Comparison of ENCODE assay signal across 8 cellular contexts in the genomic region with DNA sequence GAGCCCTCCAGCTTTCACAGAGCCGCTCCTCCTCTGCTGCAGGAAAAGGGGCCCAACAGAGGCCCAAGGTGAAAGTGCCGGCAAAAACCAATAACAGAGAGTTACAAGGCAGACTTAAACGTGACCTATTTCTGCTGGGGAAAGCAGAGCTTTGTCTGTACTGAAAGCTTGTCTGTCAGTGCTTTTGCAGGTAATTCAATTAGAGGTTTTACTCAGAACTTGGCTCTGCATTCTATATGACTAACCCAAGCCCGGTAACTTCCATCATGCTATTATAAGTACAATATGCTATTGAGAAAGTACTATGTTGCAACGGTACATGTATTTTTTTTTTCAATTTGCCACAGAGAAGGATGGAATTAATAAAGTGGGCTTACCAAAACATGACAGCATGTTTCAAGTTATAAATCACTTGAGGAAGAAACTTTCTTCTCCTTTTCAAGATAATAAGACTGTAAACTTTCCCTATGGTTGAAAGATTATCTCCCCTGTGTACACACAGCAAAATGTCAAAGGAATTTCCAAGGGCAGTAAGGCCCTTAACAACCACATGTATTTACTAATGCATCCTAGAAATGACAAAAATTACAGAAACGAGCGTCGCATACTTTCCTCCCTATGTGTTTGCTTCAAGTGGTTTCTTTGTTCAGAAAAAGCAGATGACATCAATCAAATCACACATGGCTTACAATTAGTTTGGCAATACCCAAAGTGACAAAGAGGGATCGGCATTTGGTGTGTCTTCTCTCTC.
DNase-seq lines count a peak whose midpoint lies in the region; ATAC-seq lines count a peak whose summit lies in the region.

No MANE protein-coding gene starts in this region.

- peaks cover 26% of the 10 kb centered on the region for H3K79me1 ChIP-seq in mesenchymal stem cell (replicated peaks; ENCODE audit: low read length, poor library complexity, severe bottlenecking)

- H3K9ac ChIP-seq in HUES48 (ENCODE audit: low read depth, low read length) = no peak overlapping the region
- H3K9ac ChIP-seq in mesenchymal stem cell (ENCODE audit: low read length) = peak overlapping the region; percentile 79

- H3K36me3 Mint-ChIP-seq in activated T-helper 17 cell treated with anti-CD3 and anti-CD28 coated beads, Interleukin-2, amount 50 U/mL, for 72 hours (ENCODE audit: low read depth) = no peaks in the 10 kb centered on the region
- H3K36me3 Mint-ChIP-seq in naive thymus-derived CD8-positive, alpha-beta T cell = no peaks in the 10 kb centered on the region

- H4K8ac ChIP-seq in mesenchymal stem cell (ENCODE audit: low read length) = no peak overlapping the region

- H3K36me3 ChIP-seq in HUES48 (ENCODE audit: control insufficient read depth, insufficient read depth, low read length) (no peaks in the 10 kb centered on the region), mesenchymal stem cell (ENCODE audit: control insufficient read depth in 1 of 2, insufficient read depth in 2 of 2, low read depth in 1 of 2, low read length in 2 of 2) (no peaks in the 10 kb centered on the region), aorta (ENCODE audit: control insufficient read depth in 1 of 2, insufficient read depth in 2 of 2, low read length in 1 of 2) (no peaks in the 10 kb centered on the region)

- peak overlapping the region; percentile 14 for H2BK5ac ChIP-seq in mesenchymal stem cell (ENCODE audit: low read depth, low read length, poor library complexity, severe bottlenecking)

- WGBS in mesenchymal stem cell = 27% methylated on average over 6 of the region's 9 CpGs
- WGBS in aorta, 2 donors = 63 to 72% methylated on average over 9 of the region's 9 CpGs

- H3K4me1 ChIP-seq in HUES48 (ENCODE audit: control insufficient read depth, insufficient read depth, low read length) = peaks cover 33% of the 10 kb centered on the region
- H3K4me1 ChIP-seq in mesenchymal stem cell (ENCODE audit: control insufficient read depth, insufficient read depth, low read depth, low read length) = peaks cover 3% of the 10 kb centered on the region
- peaks cover 0 to 5% of the 10 kb centered on the region in 2 donors for H3K4me1 ChIP-seq in aorta (ENCODE audit: control insufficient read depth in 1 of 2, insufficient read depth in 2 of 2, low read length in 2 of 2)

- H4K91ac ChIP-seq in mesenchymal stem cell (ENCODE audit: low read length) = no peak overlapping the region

- no peak overlapping the region for H3K14ac ChIP-seq in mesenchymal stem cell (ENCODE audit: low read length in 2 of 2)

- ATAC-seq in GM21529 (IDR thresholded peaks at IDR 0.05; ENCODE audit: unreplicated experiment) = peak; percentile 44
- peak; percentile 83 for ATAC-seq in activated T-helper 17 cell treated with anti-CD3 and anti-CD28 coated beads, Interleukin-2, amount 50 U/mL, for 72 hours (replicated peaks)
- ATAC-seq in aorta (ENCODE audit: low FRiP score) = no peak
- no peak for ATAC-seq in naive thymus-derived CD8-positive, alpha-beta T cell

- H2BK15ac ChIP-seq in mesenchymal stem cell (ENCODE audit: low read depth, poor library complexity, severe bottlenecking) = no peak overlapping the region

- peak overlapping the region; percentile 66 for H3K27ac Mint-ChIP-seq in activated T-helper 17 cell treated with anti-CD3 and anti-CD28 coated beads, Interleukin-2, amount 50 U/mL, for 72 hours
- H3K27ac Mint-ChIP-seq in naive thymus-derived CD8-positive, alpha-beta T cell = peak overlapping the region in 1 of 10 donors; percentile 23

- DNase-seq in ELR (ENCODE audit: low read depth) = peak; percentile 66
- DNase-seq in mesenchymal stem cell = peak; percentile 81
- no peak for DNase-seq in NCI-H524 treated with DMSO at 0.1 percent for 48 hours (lab: John Stamatoyannopoulos, UW)
- DNase-seq in aorta = no peak
- no peak for DNase-seq in naive thymus-derived CD8-positive, alpha-beta T cell

- intact Hi-C loops in aorta (cut with DNase I) = no loop called here

- no peak overlapping the region for H3K23ac ChIP-seq in mesenchymal stem cell (ENCODE audit: low read length in 2 of 2)

- H3K4me2 ChIP-seq in mesenchymal stem cell (ENCODE audit: low read length, poor library complexity, severe bottlenecking) = no peak overlapping the region

- peak overlapping the region in 1 of 2 experiments; percentile 31 for H2BK12ac ChIP-seq in mesenchymal stem cell (ENCODE audit: low read length in 2 of 2)

- H3K4me3 ChIP-seq in HUES48 (ENCODE audit: low read depth, low read length) (no peak overlapping the region), mesenchymal stem cell (ENCODE audit: insufficient read depth in 1 of 2, low read depth in 1 of 2, low read length in 2 of 2) (peak overlapping the region in 1 of 2 experiments; percentile 45), aorta (ENCODE audit: low read length in 2 of 2) (no peak overlapping the region)

- H2BK120ac ChIP-seq in mesenchymal stem cell (ENCODE audit: low read depth, low read length) = no peak overlapping the region

- peak overlapping the region; percentile 45 for H3K4me3 Mint-ChIP-seq in activated T-helper 17 cell treated with anti-CD3 and anti-CD28 coated beads, Interleukin-2, amount 50 U/mL, for 72 hours
- peak overlapping the region in 1 of 10 donors; percentile 29 for H3K4me3 Mint-ChIP-seq in naive thymus-derived CD8-positive, alpha-beta T cell

- H3K9me3 ChIP-seq in HUES48 (ENCODE audit: control insufficient read depth, insufficient read depth, low read length) = no peaks in the 10 kb centered on the region
- no peaks in the 10 kb centered on the region for H3K9me3 ChIP-seq in mesenchymal stem cell (ENCODE audit: control insufficient read depth, low read length)
- H3K9me3 ChIP-seq in aorta (ENCODE audit: control insufficient read depth, low read length) = no peaks in the 10 kb centered on the region

- H3K9me3 Mint-ChIP-seq in activated T-helper 17 cell treated with anti-CD3 and anti-CD28 coated beads, Interleukin-2, amount 50 U/mL, for 72 hours = no peaks in the 10 kb centered on the region
- no peaks in the 10 kb centered on the region for H3K9me3 Mint-ChIP-seq in naive thymus-derived CD8-positive, alpha-beta T cell

- no peak overlapping the region for H3K4ac ChIP-seq in mesenchymal stem cell (ENCODE audit: low read depth in 1 of 2, low read length in 2 of 2)

- H2AFZ ChIP-seq in mesenchymal stem cell (ENCODE audit: low read depth, low read length) = no peak overlapping the region

- H3K18ac ChIP-seq in mesenchymal stem cell (ENCODE audit: low read depth in 1 of 2, low read length in 2 of 2) = peak overlapping the region in 1 of 2 experiments; percentile 89

- H3K27ac ChIP-seq in HUES48 (ENCODE audit: low read depth, low read length) (peak overlapping the region; percentile 9), mesenchymal stem cell (ENCODE audit: low read length, poor library complexity, severe bottlenecking) (peak overlapping the region; percentile 93), aorta (ENCODE audit: low read depth in 1 of 2, low read length in 2 of 2) (no peak overlapping the region)

- POLR2A ChIA-PET in naive thymus-derived CD8-positive, alpha-beta T cell (lab: Charles Lee) = no interaction called here

- H2AK5ac ChIP-seq in mesenchymal stem cell (ENCODE audit: low read length, severe bottlenecking) = peak overlapping the region; percentile 54

- H3K27me3 ChIP-seq in HUES48 (ENCODE audit: control insufficient read depth, insufficient read depth, low read length) (no peaks in the 10 kb centered on the region), mesenchymal stem cell (ENCODE audit: control insufficient read depth in 1 of 2, insufficient read depth in 1 of 2, low read length in 2 of 2) (no peaks in the 10 kb centered on the region), aorta (ENCODE audit: control insufficient read depth in 1 of 2, insufficient read depth in 2 of 2, low read length in 1 of 2) (no peaks in the 10 kb centered on the region)

- H3K27me3 Mint-ChIP-seq in activated T-helper 17 cell treated with anti-CD3 and anti-CD28 coated beads, Interleukin-2, amount 50 U/mL, for 72 hours = peaks cover 3% of the 10 kb centered on the region
- H3K27me3 Mint-ChIP-seq in naive thymus-derived CD8-positive, alpha-beta T cell = peaks cover 0 to 3% (median 0%) of the 10 kb centered on the region in 5 donors

- peaks cover 25% of the 10 kb centered on the region for H3K4me1 Mint-ChIP-seq in activated T-helper 17 cell treated with anti-CD3 and anti-CD28 coated beads, Interleukin-2, amount 50 U/mL, for 72 hours
- H3K4me1 Mint-ChIP-seq in naive thymus-derived CD8-positive, alpha-beta T cell = peaks cover 5 to 33% (median 20%) of the 10 kb centered on the region in 4 donors

Comparison
In these comparisons a context has a peak if more than half of its experiments do, and no peak if none do; other contexts are left out.
1. DNase-seq: peak in ELR (single experiment) and mesenchymal stem cell (single experiment); none in NCI-H524 treated with DMSO at 0.1 percent for 48 hours (single experiment), aorta (0 of 2) and naive thymus-derived CD8-positive, alpha-beta T cell (0 of 10).
2. ATAC-seq: peak in GM21529 (single experiment) and activated T-helper 17 cell treated with anti-CD3 and anti-CD28 coated beads, Interleukin-2, amount 50 U/mL, for 72 hours (single experiment); none in aorta (single experiment) and naive thymus-derived CD8-positive, alpha-beta T cell (0 of 2).
3. H3K27ac ChIP-seq: peak in HUES48 (single experiment) and mesenchymal stem cell (single experiment); none in aorta (0 of 2).